27 cellular contexts compared by ENCODE assay signal in genomic region chr18:58012356-58012755, GRCh38. TPM values are rescaled to one million over a fixed set of nuclear protein-coding genes. Genes with fewer than 3 reads are reported as not detected.
A peak's percentile ranks its signal among the peaks of the same experiment; 100 is the strongest.
DNase-seq lines count a peak whose midpoint lies in the region; ATAC-seq and TF ChIP-seq lines count a peak whose summit lies in the region.
"Had no signal": no experiment of that assay in that cellular context is flagged by ENCODE, and none has a peak within 500 bp of the region (broad histone marks: within the 10 kb centered on the region; RNA-seq: fewer than 3 reads in every experiment).

No MANE protein-coding gene starts in this region.

- dilution Hi-C loops in mammary epithelial cell (cut with HindIII; ENCODE audit: low sequenced_read_pairs): no loop called here

- TF ChIP-seq CTCF in mammary epithelial cell (conservative IDR thresholded peaks at IDR 0.05 in 1 of 2, IDR thresholded peaks at IDR 0.05 in 1 of 2; ENCODE audit: extremely low read depth in 1 of 2, insufficient read depth in 1 of 2, low read depth in 1 of 2, low read length in 2 of 2): no peak
- no peak for TF ChIP-seq CTCF in MCF 10A (IDR thresholded peaks at IDR 0.05; ENCODE audit: unreplicated experiment)
- TF ChIP-seq CTCF in OCI-LY3 (IDR thresholded peaks at IDR 0.05; ENCODE audit: low read depth, low read length): no peak
- no peak for TF ChIP-seq CTCF in colonic mucosa (IDR thresholded peaks at IDR 0.05)
- TF ChIP-seq CTCF in stomach (IDR thresholded peaks at IDR 0.05): no peak

- peaks cover 10% of the 10 kb centered on the region for H3K4me1 Mint-ChIP-seq in MCF 10A (ENCODE audit: insufficient read depth, unreplicated experiment)
- H3K4me1 Mint-ChIP-seq: CD8-positive, alpha-beta memory T cell had no signal

- TF ChIP-seq POLR2A in stomach (IDR thresholded peaks at IDR 0.05): no peak

- H2AFZ ChIP-seq in mammary epithelial cell (ENCODE audit: low read depth, low read length) (no peak overlapping the region), OCI-LY3 (ENCODE audit: low read depth, low read length) (no peak overlapping the region)

- H3K9me3 Mint-ChIP-seq in MCF 10A (ENCODE audit: unreplicated experiment): no peaks in the 10 kb centered on the region

- no peak for ATAC-seq in GM21367 (IDR thresholded peaks at IDR 0.05; ENCODE audit: unreplicated experiment)
- ATAC-seq in GM21737 (IDR thresholded peaks at IDR 0.05; ENCODE audit: unreplicated experiment): no peak

- H3K4me1 ChIP-seq in mammary epithelial cell (ENCODE audit: insufficient read depth, low read length): peaks cover 27% of the 10 kb centered on the region
- H3K4me1 ChIP-seq in OCI-LY3 (ENCODE audit: low read length): peaks cover 37% of the 10 kb centered on the region
- peaks cover 12% of the 10 kb centered on the region for H3K4me1 ChIP-seq in colonic mucosa
- peaks cover 7 to 18% (median 9%) of the 10 kb centered on the region in 4 donors for H3K4me1 ChIP-seq in stomach
- H3K4me1 ChIP-seq: BE2C had no signal

- WGBS in mammary epithelial cell (ENCODE audit: low coverage, missing lambda C conversion rate): 91% methylated on average over 1 of the region's 1 CpG
- 69 to 89% (median 76%) methylated on average over 1 of the region's 1 CpG for WGBS in stomach, 5 donors

- no peak overlapping the region for H3K4me3 Mint-ChIP-seq in MCF 10A (ENCODE audit: unreplicated experiment)
- H3K4me3 Mint-ChIP-seq: CD14-positive monocyte; CD8-positive, alpha-beta memory T cell had no signal

- H3K36me3 Mint-ChIP-seq in MCF 10A (ENCODE audit: insufficient read depth, unreplicated experiment): no peaks in the 10 kb centered on the region
- H3K36me3 Mint-ChIP-seq: CD14-positive monocyte; CD8-positive, alpha-beta memory T cell had no signal

- TF ChIP-seq EP300 in stomach (IDR thresholded peaks at IDR 0.05): no peak

- no peak overlapping the region for H3K4me2 ChIP-seq in mammary epithelial cell (ENCODE audit: insufficient read depth, low read depth, low read length)
- H3K4me2 ChIP-seq in OCI-LY3 (ENCODE audit: low read length): peak overlapping the region; percentile 70; the same call in 1 of the 2 replicates

- H3K9me3 ChIP-seq in mammary epithelial cell (replicated peaks; ENCODE audit: insufficient read depth, low read length) (no peaks in the 10 kb centered on the region), OCI-LY3 (ENCODE audit: insufficient read depth, low read length) (peaks cover 20% of the 10 kb centered on the region), colonic mucosa (no peaks in the 10 kb centered on the region), stomach (no peaks in the 10 kb centered on the region)
- H3K9me3 ChIP-seq: BE2C, Peyer's patch had no signal

- POLR2A ChIA-PET in MCF 10A (lab: Yijun Ruan, JAX): interaction anchor here (0.7 to 1.8 kb wide), 3 partner anchors 8 to 111 kb away, joined by 3 to 5 read pairs (median 3); no protein-coding TSS in a partner anchor

- H3K79me2 ChIP-seq in mammary epithelial cell (ENCODE audit: insufficient read depth, low read length) (no peaks in the 10 kb centered on the region), OCI-LY3 (ENCODE audit: low read length) (no peaks in the 10 kb centered on the region)

- DNase-seq in mammary epithelial cell (no peak), MCF 10A (ENCODE audit: unreplicated experiment) (no peak), colonic mucosa (no peak), stomach (no peak), iPS-NIHi7 (ENCODE audit: extremely low spot score) (no peak)
- DNase-seq: ACHN; BE2C; Calu3; CD8-positive, alpha-beta memory T cell; DMS79 treated with DMSO at 0.1 percent for 48 hours; GOT3; MG63; NCI-H1105 treated with DMSO at 0.1 percent for 48 hours; NCI-H146; NCI-H1930; NCI-H2107; NCI-H446; NCI-H524 treated with DMSO at 0.1 percent for 48 hours; NK-92 treated with Interleukin-12 subunit alpha and Interleukin-12 subunit beta, amount 100 ng/mL, for 24 hours; Peyer's patch; SIG-M5 had no signal

- CTCF ChIA-PET in mammary epithelial cell (lab: Charles Lee; ENCODE audit: low non-redundant PET) (no interaction called here), MCF 10A (lab: Yijun Ruan, JAX) (no interaction called here)

- H4K20me1 ChIP-seq in mammary epithelial cell (ENCODE audit: insufficient read depth, low read length) (no peaks in the 10 kb centered on the region), OCI-LY3 (ENCODE audit: insufficient read depth, low read length) (no peaks in the 10 kb centered on the region)

- in situ Hi-C loops in mammary epithelial cell (cut with MboI; ENCODE audit: low sequenced_read_pairs in 2 of 2): no loop called here

- H3K9ac ChIP-seq in mammary epithelial cell (ENCODE audit: insufficient read depth, low read length): no peak overlapping the region
- no peak overlapping the region for H3K9ac ChIP-seq in OCI-LY3 (ENCODE audit: low read length)
- H3K9ac ChIP-seq in colonic mucosa (ENCODE audit: low read depth in 2 of 2, low read length in 2 of 2): no peak overlapping the region

- no peak overlapping the region for H3K27ac Mint-ChIP-seq in MCF 10A (ENCODE audit: low read depth, unreplicated experiment)
- H3K27ac Mint-ChIP-seq: CD14-positive monocyte had no signal

- H3K27ac ChIP-seq in mammary epithelial cell (ENCODE audit: insufficient read depth, low read depth, low read length) (peak overlapping the region; percentile 61), OCI-LY3 (ENCODE audit: low read length) (no peak overlapping the region), colonic mucosa (peak overlapping the region; percentile 69), stomach (peak overlapping the region in 3 of 5 donors; percentile 34 to 72 (median 71))
- H3K27ac ChIP-seq: 22Rv1, SK-N-MC had no signal

- H3K27me3 ChIP-seq in mammary epithelial cell (ENCODE audit: insufficient read depth, low read length) (no peaks in the 10 kb centered on the region), OCI-LY3 (ENCODE audit: low read depth, low read length) (peaks cover 84% of the 10 kb centered on the region), colonic mucosa (no peaks in the 10 kb centered on the region), stomach (no peaks in the 10 kb centered on the region)
- H3K27me3 ChIP-seq: BE2C, MG63, Peyer's patch had no signal

- H3K36me3 ChIP-seq in mammary epithelial cell (ENCODE audit: insufficient read depth, low read length): no peaks in the 10 kb centered on the region
- H3K36me3 ChIP-seq in OCI-LY3 (replicated peaks; ENCODE audit: low read depth, low read length): peaks cover 23% of the 10 kb centered on the region
- H3K36me3 ChIP-seq in colonic mucosa: no peaks in the 10 kb centered on the region
- H3K36me3 ChIP-seq in stomach: no peaks in the 10 kb centered on the region
- H3K36me3 ChIP-seq: BE2C, MG63, Peyer's patch had no signal

- BruUV-seq in mammary epithelial cell (replicated peaks; lab: Mats Ljungman, UMichigan) (no TSS peak), MCF 10A (replicated peaks; lab: Mats Ljungman, UMichigan) (no TSS peak)

- intact Hi-C loops in mammary epithelial cell (cut with micrococcal nuclease) (no loop called here), MCF 10A (cut with micrococcal nuclease) (no loop called here), colonic mucosa (cut with DNase I) (no loop called here), stomach (cut with DNase I; ENCODE audit: low total_unique reads) (no loop called here)

- H3K27me3 Mint-ChIP-seq in MCF 10A (ENCODE audit: insufficient read depth, unreplicated experiment): no peaks in the 10 kb centered on the region

- no peak overlapping the region for H3K4me3 ChIP-seq in mammary epithelial cell (replicated peaks in 1 of 3; ENCODE audit: insufficient read depth in 1 of 3, low read depth in 2 of 3, low read length in 3 of 3)
- no peak overlapping the region for H3K4me3 ChIP-seq in OCI-LY3 (ENCODE audit: low read length)
- H3K4me3 ChIP-seq in colonic mucosa: no peak overlapping the region
- H3K4me3 ChIP-seq in stomach: no peak overlapping the region
- H3K4me3 ChIP-seq: MG63, Peyer's patch, SK-N-MC had no signal

RNA-seq across cellular contexts. Expression of gene NEDD4L, which starts 31.7 kb away (rescaled TPM):
- total RNA-seq in mammary epithelial cell: 100 to 1,000 TPM; 145 to 148 TPM
- 48.4 TPM for polyA plus RNA-seq in mammary epithelial cell
- polyA minus RNA-seq in mammary epithelial cell: 144 TPM
- total RNA-seq in MCF 10A (2022): 75.1 and 108 TPM in 2 replicates
- total RNA-seq in colonic mucosa: 100 to 1,000 TPM; 149 to 212 TPM
- 100 to 1,000 TPM; 109 to 315 (median 197) TPM for total RNA-seq in stomach
- 10 to 100 TPM; 46.1 to 97.1 (median 50.9) TPM for polyA plus RNA-seq in stomach
